In the genomic region with DNA sequence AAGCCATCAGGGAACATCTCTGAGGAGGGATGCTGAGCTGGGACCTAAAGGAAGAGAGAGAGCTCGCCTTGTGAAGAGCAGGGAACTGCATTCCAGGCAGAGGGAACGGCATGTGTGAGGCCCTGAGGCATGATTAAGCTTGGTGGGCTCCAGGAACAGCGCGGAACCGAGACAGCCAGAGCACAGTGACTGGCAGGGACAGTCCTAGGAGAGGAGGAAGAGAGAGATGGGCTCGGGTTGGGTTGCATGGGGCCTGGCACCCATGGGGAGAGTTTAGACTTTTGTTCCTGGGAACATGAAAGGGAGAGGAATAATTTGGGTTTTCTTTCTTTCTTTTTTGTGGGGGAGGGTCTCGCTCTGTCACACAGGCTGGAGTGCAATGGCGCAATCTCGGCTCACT, we compare ENCODE assay signal across 34 cellular contexts. TPM values are rescaled to one million over a fixed set of nuclear protein-coding genes. Genes with fewer than 3 reads are reported as not detected.
DNase-seq lines count a peak whose midpoint lies in the region; ATAC-seq and TF ChIP-seq lines count a peak whose summit lies in the region.
"Had no signal": no experiment of that assay in that cellular context is flagged by ENCODE, and none has a peak within 500 bp of the region (broad histone marks: within the 10 kb centered on the region; RNA-seq: fewer than 3 reads in every experiment).

No MANE protein-coding gene starts in this region.

- no peak for TF ChIP-seq CTCF in PC-3 (conservative IDR thresholded peaks at IDR 0.05; ENCODE audit: low read depth, low read length)

- no peak for ATAC-seq in activated naive CD4-positive, alpha-beta T cell treated with anti-CD3 and anti-CD28 coated beads, Interleukin-2, amount 50 U/mL, for 72 hours
- no peak for ATAC-seq in T-cell (replicated peaks in 1 of 4)
- no peak for ATAC-seq in central memory CD8-positive, alpha-beta T cell (replicated peaks; ENCODE audit: extremely low read depth, poor library complexity, severe bottlenecking)
- no peak for ATAC-seq in stimulated activated naive B cell treated with anti-CD40 and anti-IgM and Interleukin-4, amounts not matched to agents 10 μg/mL and 1 μg/mL and 100 μg/mL, for 72 hours (replicated peaks)
- no peak for ATAC-seq in PC-3
- ATAC-seq: foreskin keratinocyte, sciatic nerve had no signal

- H3K9ac ChIP-seq in PC-3 (ENCODE audit: low read length) = no peak overlapping the region

- no peaks in the 10 kb centered on the region for H3K4me1 ChIP-seq in PC-3 (ENCODE audit: insufficient read depth, low read length)
- H3K4me1 ChIP-seq: esophagus squamous epithelium, foreskin keratinocyte, prostate gland had no signal

- no peaks in the 10 kb centered on the region for H3F3A ChIP-seq in PC-3 (ENCODE audit: low read length, unreplicated experiment)

- no peaks in the 10 kb centered on the region for H3K9me3 Mint-ChIP-seq in activated naive CD4-positive, alpha-beta T cell treated with anti-CD3 and anti-CD28 coated beads, Interleukin-2, amount 50 U/mL, for 72 hours
- no peaks in the 10 kb centered on the region for H3K9me3 Mint-ChIP-seq in T-cell
- H3K9me3 Mint-ChIP-seq in central memory CD8-positive, alpha-beta T cell = no peaks in the 10 kb centered on the region
- peaks cover 2 to 4% of the 10 kb centered on the region in 2 donors for H3K9me3 Mint-ChIP-seq in stimulated activated naive B cell treated with anti-CD40 and anti-IgM and Interleukin-4, amounts not matched to agents 10 μg/mL and 1 μg/mL and 100 μg/mL, for 72 hours
- H3K9me3 Mint-ChIP-seq: HFFc6 had no signal

- no peak overlapping the region for H3K4me2 ChIP-seq in PC-3 (ENCODE audit: low read length)

- POLR2A ChIA-PET in T-cell (lab: Charles Lee) = interaction anchor here in 1 of 2 donors (0.6 kb wide), 1 partner anchor 106 kb away, joined by 3 read pairs; no protein-coding TSS in a partner anchor
- POLR2A ChIA-PET in PC-3 (lab: Charles Lee; ENCODE audit: unreplicated experiment) = no interaction called here

- H3K4me1 Mint-ChIP-seq in T-cell = peaks cover 10 to 17% (median 10%) of the 10 kb centered on the region in 3 donors
- peaks cover 18% of the 10 kb centered on the region for H3K4me1 Mint-ChIP-seq in central memory CD8-positive, alpha-beta T cell
- peaks cover 37 to 73% of the 10 kb centered on the region in 2 donors for H3K4me1 Mint-ChIP-seq in stimulated activated naive B cell treated with anti-CD40 and anti-IgM and Interleukin-4, amounts not matched to agents 10 μg/mL and 1 μg/mL and 100 μg/mL, for 72 hours

- H3K27me3 ChIP-seq in PC-3 (ENCODE audit: low read length) = no peaks in the 10 kb centered on the region
- H3K27me3 ChIP-seq: dorsolateral prefrontal cortex, esophagus squamous epithelium, foreskin keratinocyte, Peyer's patch had no signal

- intact Hi-C loops in PC-3 (cut with micrococcal nuclease) = no loop called here

- H3K27ac ChIP-seq in PC-3 (ENCODE audit: low read length) = no peak overlapping the region
- H3K27ac ChIP-seq: dorsolateral prefrontal cortex, esophagus squamous epithelium, foreskin keratinocyte, Peyer's patch, prostate gland, VCaP had no signal

- no peaks in the 10 kb centered on the region for H3K9me3 ChIP-seq in PC-3 (ENCODE audit: low read length)
- H3K9me3 ChIP-seq: esophagus squamous epithelium, Peyer's patch, prostate gland had no signal

- no peaks in the 10 kb centered on the region for H3K79me2 ChIP-seq in PC-3 (ENCODE audit: low read length)

- no peaks in the 10 kb centered on the region for H3K27me3 Mint-ChIP-seq in T-cell
- H3K27me3 Mint-ChIP-seq in central memory CD8-positive, alpha-beta T cell = no peaks in the 10 kb centered on the region
- no peaks in the 10 kb centered on the region for H3K27me3 Mint-ChIP-seq in stimulated activated naive B cell treated with anti-CD40 and anti-IgM and Interleukin-4, amounts not matched to agents 10 μg/mL and 1 μg/mL and 100 μg/mL, for 72 hours

- H2AFZ ChIP-seq in PC-3 (ENCODE audit: low read length) = no peak overlapping the region

- no peak overlapping the region for H3K4me3 ChIP-seq in PC-3 (ENCODE audit: low read length)
- H3K4me3 ChIP-seq: dorsolateral prefrontal cortex, esophagus squamous epithelium, Peyer's patch, prostate gland had no signal

- no peak overlapping the region for H3K4me3 Mint-ChIP-seq in T-cell
- H3K4me3 Mint-ChIP-seq in central memory CD8-positive, alpha-beta T cell = no peak overlapping the region
- peak overlapping the region in 1 of 2 donors; percentile 39 for H3K4me3 Mint-ChIP-seq in stimulated activated naive B cell treated with anti-CD40 and anti-IgM and Interleukin-4, amounts not matched to agents 10 μg/mL and 1 μg/mL and 100 μg/mL, for 72 hours
- H3K4me3 Mint-ChIP-seq: HFFc6 had no signal

- H3K36me3 Mint-ChIP-seq in activated naive CD4-positive, alpha-beta T cell treated with anti-CD3 and anti-CD28 coated beads, Interleukin-2, amount 50 U/mL, for 72 hours = peaks cover 21 to 30% of the 10 kb centered on the region in 2 donors
- H3K36me3 Mint-ChIP-seq in T-cell = peaks cover 49% of the 10 kb centered on the region
- peaks cover 70% of the 10 kb centered on the region for H3K36me3 Mint-ChIP-seq in central memory CD8-positive, alpha-beta T cell (ENCODE audit: insufficient read depth)
- H3K36me3 Mint-ChIP-seq in stimulated activated naive B cell treated with anti-CD40 and anti-IgM and Interleukin-4, amounts not matched to agents 10 μg/mL and 1 μg/mL and 100 μg/mL, for 72 hours = peaks cover 68 to 72% of the 10 kb centered on the region in 2 donors

- BruUV-seq in PC-3 (replicated peaks; lab: Mats Ljungman, UMichigan) = no TSS peak

- CTCF ChIA-PET in T-cell (lab: Charles Lee) (no interaction called here), PC-3 (lab: Charles Lee) (no interaction called here)

- H4K20me1 ChIP-seq in PC-3 (ENCODE audit: low read length) = no peaks in the 10 kb centered on the region

- H3K9me2 ChIP-seq in PC-3 (replicated peaks; ENCODE audit: low read length) = no peaks in the 10 kb centered on the region

- no peaks in the 10 kb centered on the region for H3K36me3 ChIP-seq in PC-3 (ENCODE audit: low read depth, low read length)
- H3K36me3 ChIP-seq: prostate gland had no signal

- DNase-seq in activated naive CD4-positive, alpha-beta T cell treated with anti-CD3 and anti-CD28 coated beads, Interleukin-2, amount 50 U/mL, for 72 hours (ENCODE audit: low spot score in 2 of 2) = no peak
- no peak for DNase-seq in activated naive CD4-positive, alpha-beta T cell treated with Interleukin-2 at 50 U/mL for 16 hours
- no peak for DNase-seq in T-cell
- no peak for DNase-seq in central memory CD8-positive, alpha-beta T cell (ENCODE audit: low spot score in 2 of 2)
- no peak for DNase-seq in stimulated activated naive B cell treated with anti-CD40 and anti-IgM and Interleukin-4, amounts not matched to agents 10 μg/mL and 1 μg/mL and 100 μg/mL, for 72 hours
- DNase-seq in NCI-H187 treated with DMSO at 0.1 percent for 48 hours (lab: John Stamatoyannopoulos, UW) = no peak
- no peak for DNase-seq in PC-3
- no peak for DNase-seq in kidney glomerular epithelial cell (lab: John Stamatoyannopoulos, UW)
- DNase-seq: activated CD4-positive, alpha-beta T cell treated with anti-CD3 and anti-CD28 coated beads, Interleukin-2, amount 50 U/mL, for 4 hours; activated gamma-delta T cell treated with Interleukin-2 at 50 U/mL for 16 hours; Calu3; DMS79 treated with DMSO at 0.1 percent for 48 hours; dorsolateral prefrontal cortex; esophagus squamous epithelium; foreskin keratinocyte; GF-D8; GOT3; head of caudate nucleus; HFFc6; KBM-7; NCI-H1092; NCI-H1694; NCI-H446; NCI-H748 treated with DMSO at 0.1 percent for 48 hours; nucleus accumbens; Peyer's patch; SHP77; stimulated activated CD4-positive, alpha-beta T cell treated with anti-CD3 and anti-CD28 coated beads, Interleukin-4, amount 100 ng/mL, for 1 hour; substantia nigra; T-helper 9 cell; trophoblast cell had no signal

- H3K27ac Mint-ChIP-seq in activated naive CD4-positive, alpha-beta T cell treated with anti-CD3 and anti-CD28 coated beads, Interleukin-2, amount 50 U/mL, for 72 hours = peak overlapping the region; percentile 77 to 80
- H3K27ac Mint-ChIP-seq in T-cell = peak overlapping the region; percentile 82 to 91
- H3K27ac Mint-ChIP-seq in central memory CD8-positive, alpha-beta T cell (ENCODE audit: low read depth) = peak overlapping the region; percentile 92
- peak overlapping the region; percentile 100 for H3K27ac Mint-ChIP-seq in stimulated activated naive B cell treated with anti-CD40 and anti-IgM and Interleukin-4, amounts not matched to agents 10 μg/mL and 1 μg/mL and 100 μg/mL, for 72 hours
- H3K27ac Mint-ChIP-seq: HFFc6 had no signal

RNA-seq across cellular contexts. Expression of a gene that starts 39.2 kb away (rescaled TPM):
- 10 to 100 TPM in 1 of 2 donors, 1 to 10 TPM in 1; 5.1 to 11.5 TPM for total RNA-seq in activated naive CD4-positive, alpha-beta T cell treated with anti-CD3 and anti-CD28 coated beads, Interleukin-2, amount 50 U/mL, for 72 hours
- total RNA-seq in T-cell (1 to 10 TPM; 5.5 to 9.3 (median 6.1) TPM), PC-3 (2014; rRNA removed) (14.5 and 18.1 TPM in 2 replicates)
